In the genomic region with DNA sequence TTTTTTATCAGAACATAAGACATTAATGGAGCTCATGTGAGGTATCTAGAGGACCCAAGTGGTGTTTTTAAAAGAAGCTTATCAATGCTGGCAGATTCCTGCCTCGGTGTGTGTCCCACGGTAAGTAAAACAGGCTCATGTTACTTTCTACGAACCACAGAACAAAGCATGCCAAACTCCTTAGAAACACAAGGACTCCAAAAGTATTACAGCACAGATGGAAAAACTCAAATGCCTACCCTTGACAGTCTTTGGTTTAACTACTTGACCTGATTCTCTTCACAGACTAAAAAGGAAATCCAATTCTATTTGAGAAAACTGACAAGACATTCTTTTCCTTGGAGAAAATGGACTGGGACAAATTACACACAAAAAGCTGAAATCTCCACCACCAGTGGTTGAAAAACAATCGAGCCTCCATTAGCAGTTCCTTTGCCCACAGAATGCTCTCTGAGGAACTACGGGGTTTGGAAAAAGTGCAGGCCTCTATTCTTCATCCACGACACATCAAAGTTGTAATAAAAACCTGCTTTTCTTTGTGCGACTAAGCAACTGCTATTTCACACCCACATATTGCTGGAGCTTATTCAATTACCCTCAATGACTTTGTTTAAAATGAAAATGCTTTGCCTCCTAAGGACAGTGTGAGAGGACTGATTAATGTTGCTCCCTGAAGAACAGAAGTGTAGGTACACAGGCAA, we compare ENCODE assay signal across 18 cellular contexts. TPM values are rescaled to one million over a fixed set of nuclear protein-coding genes. Genes with fewer than 3 reads are reported as not detected.
DNase-seq lines count a peak whose midpoint lies in the region; ATAC-seq and TF ChIP-seq lines count a peak whose summit lies in the region.
"Had no signal": no experiment of that assay in that cellular context is flagged by ENCODE, and none has a peak within 500 bp of the region (broad histone marks: within the 10 kb centered on the region; RNA-seq: fewer than 3 reads in every experiment).

No MANE protein-coding gene starts in this region.

- H3K4me1 ChIP-seq in suprapubic skin, result peaks cover 10% of the 10 kb centered on the region
- H3K4me1 ChIP-seq: psoas muscle had no signal

- WGBS in suprapubic skin, result 61% methylated on average over 7 of the region's 7 CpGs

- peaks cover 12% of the 10 kb centered on the region for H3K27me3 ChIP-seq in suprapubic skin

- no peak overlapping the region for H3K4me3 Mint-ChIP-seq in chondrocyte (ENCODE audit: unreplicated experiment)
- H3K4me3 Mint-ChIP-seq: activated B cell treated with CpG ODN at 0.5 μM for 24 hours had no signal

- no peak for TF ChIP-seq EP300 in suprapubic skin (IDR thresholded peaks at IDR 0.05)

- H3K4me1 Mint-ChIP-seq in chondrocyte (ENCODE audit: low read depth), result peaks cover 16% of the 10 kb centered on the region

- TF ChIP-seq CTCF in choroid plexus epithelial cell (conservative IDR thresholded peaks at IDR 0.05; ENCODE audit: low read depth, low read length) (no peak), suprapubic skin (IDR thresholded peaks at IDR 0.05) (no peak), chondrocyte (IDR thresholded peaks at IDR 0.05) (no peak)

- peaks cover 8% of the 10 kb centered on the region for H3K36me3 Mint-ChIP-seq in chondrocyte (ENCODE audit: low read depth)

- peak overlapping the region; percentile 51 for H3K27ac ChIP-seq in suprapubic skin
- H3K27ac ChIP-seq: KMS-11, psoas muscle had no signal

- peak; percentile 68 for DNase-seq in NCI-H524 treated with DMSO at 0.1 percent for 48 hours (lab: John Stamatoyannopoulos, UW)
- DNase-seq in choroid plexus epithelial cell (ENCODE audit: low read depth), result peak; percentile 73
- DNase-seq in left kidney (ENCODE audit: low read depth, low spot score), result peak; percentile 86
- no peak for DNase-seq in suprapubic skin (ENCODE audit: low spot score in 2 of 2)
- no peak for DNase-seq in hepatic stellate cell (ENCODE audit: low spot score)
- no peak for DNase-seq in HuH-7 (ENCODE audit: low spot score)
- DNase-seq in chondrocyte (ENCODE audit: low spot score), result no peak
- DNase-seq: activated B cell treated with CpG ODN at 0.5 μM for 24 hours; activated T-cell treated with anti-CD3 and anti-CD28 coated beads for 4 hours; EL; hippocampal formation; NCI-H1694; psoas muscle; stimulated activated CD8-positive, alpha-beta memory T cell treated with anti-CD3 and anti-CD28 coated beads, Interleukin-4, amount 100 ng/mL, for 48 hours had no signal

- H3K9me3 ChIP-seq in suprapubic skin, result no peaks in the 10 kb centered on the region
- H3K9me3 ChIP-seq: psoas muscle had no signal

- H3K9me3 Mint-ChIP-seq in chondrocyte (ENCODE audit: low read depth), result no peaks in the 10 kb centered on the region
- H3K9me3 Mint-ChIP-seq: activated B cell treated with CpG ODN at 0.5 μM for 24 hours had no signal

- ATAC-seq in HG02571 (IDR thresholded peaks at IDR 0.05; ENCODE audit: unreplicated experiment), result no peak
- ATAC-seq: psoas muscle had no signal

- H3K27me3 Mint-ChIP-seq in chondrocyte (ENCODE audit: low read depth), result peaks cover 17% of the 10 kb centered on the region

- no peak overlapping the region for H3K27ac Mint-ChIP-seq in chondrocyte (ENCODE audit: unreplicated experiment)
- H3K27ac Mint-ChIP-seq: activated B cell treated with CpG ODN at 0.5 μM for 24 hours had no signal

- TF ChIP-seq POLR2A in suprapubic skin (IDR thresholded peaks at IDR 0.05), result no peak

- no peaks in the 10 kb centered on the region for H3K36me3 ChIP-seq in suprapubic skin

- no peak overlapping the region for H3K4me3 ChIP-seq in choroid plexus epithelial cell (ENCODE audit: low read depth, low read length)
- H3K4me3 ChIP-seq in suprapubic skin, result no peak overlapping the region
- H3K4me3 ChIP-seq: psoas muscle had no signal

RNA-seq across cellular contexts. Expression of a gene that starts 5.4 kb away (rescaled TPM):
- total RNA-seq in suprapubic skin, result 1 to 10 TPM in 1 of 4 donors, under 1 TPM in 1, not detected in 2; 0.45 to 1.7 TPM
- total RNA-seq in chondrocyte, result 0.62 to 0.67 TPM in 2 of 3 replicates, not detected in the other
- total RNA-seq: activated B cell treated with CpG ODN at 0.5 μM for 24 hours, lung microvascular endothelial cell, psoas muscle, SK-MEL-5 had no signal

Comparison
In these comparisons a context has a peak if more than half of its experiments do, and no peak if none do; other contexts are left out.
1. DNase-seq: peak in NCI-H524 treated with DMSO at 0.1 percent for 48 hours (single experiment), choroid plexus epithelial cell (single experiment) and left kidney (single experiment); none in suprapubic skin (0 of 2), hepatic stellate cell (single experiment), HuH-7 (single experiment) and chondrocyte (single experiment).